ENCODE assay signal across 26 cellular contexts in genomic region chr15:93859176-93859575, GRCh38.
"Had no signal": no experiment of that assay in that cellular context is flagged by ENCODE, and none has a peak within 500 bp of the region (broad histone marks: within the 10 kb centered on the region; RNA-seq: fewer than 3 reads in every experiment).

No MANE protein-coding gene starts in this region.

- H3K27me3 ChIP-seq: pancreas, sigmoid colon, tibial nerve, uterus had no signal

- H3K36me3 ChIP-seq: left ventricle myocardium inferior, pancreas, prostate gland, sigmoid colon, tibial nerve, uterus had no signal

- H3K4me1 ChIP-seq: left ventricle myocardium inferior, pancreas, prostate gland, sigmoid colon, tibial nerve, uterus had no signal

- H3K27ac ChIP-seq: left ventricle myocardium inferior, pancreas, prostate gland, sigmoid colon, tibial nerve, uterus had no signal

- H3K9me3 ChIP-seq: left ventricle myocardium inferior, pancreas, prostate gland, sigmoid colon, tibial nerve, uterus had no signal

- H3K27ac Mint-ChIP-seq: mesothelial cell of epicardium; naive B cell; natural killer cell treated with Interleukin-12 subunit alpha and Interleukin-12 subunit beta and Interleukin-15 and Interleukin-18, amount 100 ng/mL, for 72 hours; stimulated activated memory B cell treated with anti-CD40 and anti-IgM and Interleukin-4, amounts not matched to agents 10 μg/mL and 1 μg/mL and 100 μg/mL, for 72 hours; stimulated activated naive CD8-positive, alpha-beta T cell treated with anti-CD3 and anti-CD28 coated beads, Interleukin-15, amount 100 ng/mL, for 72 hours; type B pancreatic cell had no signal

- H3K4me3 Mint-ChIP-seq: mesothelial cell of epicardium; naive B cell; natural killer cell treated with Interleukin-12 subunit alpha and Interleukin-12 subunit beta and Interleukin-15 and Interleukin-18, amount 100 ng/mL, for 72 hours; stimulated activated memory B cell treated with anti-CD40 and anti-IgM and Interleukin-4, amounts not matched to agents 10 μg/mL and 1 μg/mL and 100 μg/mL, for 72 hours; stimulated activated naive CD8-positive, alpha-beta T cell treated with anti-CD3 and anti-CD28 coated beads, Interleukin-15, amount 100 ng/mL, for 72 hours; type B pancreatic cell had no signal

- H3K9me3 Mint-ChIP-seq: mesothelial cell of epicardium; naive B cell; natural killer cell treated with Interleukin-12 subunit alpha and Interleukin-12 subunit beta and Interleukin-15 and Interleukin-18, amount 100 ng/mL, for 72 hours; stimulated activated memory B cell treated with anti-CD40 and anti-IgM and Interleukin-4, amounts not matched to agents 10 μg/mL and 1 μg/mL and 100 μg/mL, for 72 hours; stimulated activated naive CD8-positive, alpha-beta T cell treated with anti-CD3 and anti-CD28 coated beads, Interleukin-15, amount 100 ng/mL, for 72 hours; type B pancreatic cell had no signal

- H3K4me1 Mint-ChIP-seq: stimulated activated memory B cell treated with anti-CD40 and anti-IgM and Interleukin-4, amounts not matched to agents 10 μg/mL and 1 μg/mL and 100 μg/mL, for 72 hours had no signal

- H3K36me3 Mint-ChIP-seq: mesothelial cell of epicardium; naive B cell; natural killer cell treated with Interleukin-12 subunit alpha and Interleukin-12 subunit beta and Interleukin-15 and Interleukin-18, amount 100 ng/mL, for 72 hours; stimulated activated memory B cell treated with anti-CD40 and anti-IgM and Interleukin-4, amounts not matched to agents 10 μg/mL and 1 μg/mL and 100 μg/mL, for 72 hours; type B pancreatic cell had no signal

- H3K4me2 ChIP-seq: smooth muscle cell had no signal

- DNase-seq: islet precursor cell; left ventricle myocardium inferior; mesendoderm; naive B cell; nucleus accumbens; pancreas; posterior cingulate gyrus; retina; right cardiac atrium; sigmoid colon; stimulated activated CD4-positive, alpha-beta T cell treated with anti-CD3 and anti-CD28 coated beads, Interleukin-1b, Interleukin-23, amount 100 ng/mL, for 48 hours; stimulated activated CD4-positive, alpha-beta T cell treated with anti-CD3 and anti-CD28 coated beads, Interleukin-2, amount 100 ng/mL, for 48 hours; stimulated activated CD4-positive, alpha-beta T cell treated with anti-CD3 and anti-CD28 coated beads, Interleukin-4, amount 100 ng/mL, for 4 hours; stimulated activated CD8-positive, alpha-beta memory T cell treated with anti-CD3 and anti-CD28 coated beads, Interleukin-4, amount 100 ng/mL, for 48 hours; stimulated activated naive CD4-positive, alpha-beta T cell treated with Interleukin-2 at 50 U/mL for 16 hours; stimulated activated naive CD8-positive, alpha-beta T cell treated with anti-CD3 and anti-CD28 coated beads, Interleukin-15, amount 100 ng/mL, for 72 hours; substantia nigra; uterus had no signal

- ATAC-seq: natural killer cell treated with Interleukin-12 subunit alpha and Interleukin-12 subunit beta and Interleukin-15 and Interleukin-18, amount 100 ng/mL, for 72 hours; pancreas; right cardiac atrium; stimulated activated memory B cell treated with anti-CD40 and anti-IgM and Interleukin-4, amounts not matched to agents 10 μg/mL and 1 μg/mL and 100 μg/mL, for 72 hours; stimulated activated naive CD8-positive, alpha-beta T cell treated with anti-CD3 and anti-CD28 coated beads, Interleukin-15, amount 100 ng/mL, for 72 hours had no signal

- H3K4me3 ChIP-seq: left ventricle myocardium inferior, lung, pancreas, prostate gland, sigmoid colon, smooth muscle cell, tibial nerve, uterus had no signal

- H3K27me3 Mint-ChIP-seq: stimulated activated memory B cell treated with anti-CD40 and anti-IgM and Interleukin-4, amounts not matched to agents 10 μg/mL and 1 μg/mL and 100 μg/mL, for 72 hours; type B pancreatic cell had no signal
